8 cellular contexts compared by ENCODE assay signal in the genomic region with DNA sequence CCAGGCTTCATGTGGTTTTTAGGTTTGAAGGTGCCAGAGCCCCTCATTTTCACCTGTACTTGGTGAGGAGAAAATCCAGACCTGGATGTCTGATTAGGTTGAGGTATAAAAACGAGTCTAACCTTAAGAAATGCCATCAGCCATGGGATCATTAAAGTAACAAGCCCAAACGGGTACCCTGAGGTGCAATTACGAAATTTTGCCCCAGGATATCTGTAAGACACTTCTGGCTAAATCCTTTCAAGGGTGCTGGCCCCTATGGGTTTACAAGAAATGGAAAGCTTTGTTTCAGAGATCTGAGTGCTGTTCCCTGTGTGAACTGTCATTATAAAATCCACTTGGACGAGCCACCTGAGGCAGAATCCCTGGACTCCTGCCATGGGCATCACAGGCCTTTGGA.
"Had no signal": no experiment of that assay in that cellular context is flagged by ENCODE, and none has a peak within 500 bp of the region (broad histone marks: within the 10 kb centered on the region; RNA-seq: fewer than 3 reads in every experiment).

No MANE protein-coding gene starts in this region.

- H3K9ac ChIP-seq: GM23248 had no signal

- H3K27ac ChIP-seq: GM23248, HL-60 had no signal

- H3K9me3 ChIP-seq: HAP-1 had no signal

- H3K4me3 ChIP-seq: GM23248, HAP-1 had no signal

- FAIRE-seq: HepG2 had no signal

- DNase-seq: GM23248, GOT3, H7, HFFc6, KBM-7 had no signal

- H3K4me1 ChIP-seq: HAP-1 had no signal

- H2AFZ ChIP-seq: GM23248 had no signal
